In genomic region chr6:112149719-112150263, GRCh38 we compare ENCODE assay signal across 14 cellular contexts.
A peak's percentile ranks its signal among the peaks of the same experiment; 100 is the strongest.
DNase-seq lines count a peak whose midpoint lies in the region; ATAC-seq, FAIRE-seq and TF ChIP-seq lines count a peak whose summit lies in the region.
"Had no signal": no experiment of that assay in that cellular context is flagged by ENCODE, and none has a peak within 500 bp of the region (broad histone marks: within the 10 kb centered on the region; RNA-seq: fewer than 3 reads in every experiment).

No MANE protein-coding gene starts in this region.

- no peak overlapping the region for H2BK120ac ChIP-seq in neuronal stem cell (ENCODE audit: low read depth, low read length)

- FAIRE-seq in urothelium cell line (lab: Jason Lieb, UNC) = no peak

- H3K36me3 ChIP-seq in Peyer's patch (peaks cover 0 to 6% (median 0%) of the 10 kb centered on the region in 3 donors), neuronal stem cell (replicated peaks in 1 of 2; ENCODE audit: control insufficient read depth in 2 of 2, insufficient read depth in 2 of 2, low read length in 2 of 2) (no peaks in the 10 kb centered on the region), endodermal cell (ENCODE audit: control insufficient read depth, insufficient read depth, low read length) (no peaks in the 10 kb centered on the region)
- H3K36me3 ChIP-seq: BLaER1 treated with 17β-estradiol and CSF1 and Interleukin-3, amounts not matched to agents 10 nM and 100 nM had no signal

- no peak overlapping the region for H4K8ac ChIP-seq in neuronal stem cell (ENCODE audit: low read depth, low read length)

- no peak overlapping the region for H3K18ac ChIP-seq in neuronal stem cell (ENCODE audit: low read length)

- no peak for TF ChIP-seq POLR2A in Peyer's patch (IDR thresholded peaks at IDR 0.05)

- H3K27ac Mint-ChIP-seq in endodermal cell = no peak overlapping the region
- H3K27ac Mint-ChIP-seq: H9 had no signal

- no peaks in the 10 kb centered on the region for H3K4me1 ChIP-seq in Peyer's patch
- no peaks in the 10 kb centered on the region for H3K4me1 ChIP-seq in neuronal stem cell (ENCODE audit: control insufficient read depth in 2 of 2, insufficient read depth in 1 of 2, low read depth in 1 of 2, low read length in 2 of 2)
- H3K4me1 ChIP-seq in endodermal cell (ENCODE audit: control insufficient read depth, insufficient read depth, low read length) = no peaks in the 10 kb centered on the region

- peak overlapping the region; percentile 28 for H2AFZ ChIP-seq in neuronal stem cell (ENCODE audit: low read length)

- H3K14ac ChIP-seq in neuronal stem cell (ENCODE audit: low read length) = no peak overlapping the region

- H2BK5ac ChIP-seq in neuronal stem cell (ENCODE audit: low read length) = no peak overlapping the region

- no peaks in the 10 kb centered on the region for H3K27me3 ChIP-seq in Peyer's patch
- no peaks in the 10 kb centered on the region for H3K27me3 ChIP-seq in neuronal stem cell (ENCODE audit: control insufficient read depth in 3 of 3, insufficient read depth in 3 of 3, low read depth in 1 of 3, low read length in 3 of 3)
- no peaks in the 10 kb centered on the region for H3K27me3 ChIP-seq in endodermal cell (ENCODE audit: control insufficient read depth, insufficient read depth, low read length, poor library complexity, severe bottlenecking)
- H3K27me3 ChIP-seq: BLaER1 treated with 17β-estradiol and CSF1 and Interleukin-3, amounts not matched to agents 10 nM and 100 nM had no signal

- H3K23ac ChIP-seq in neuronal stem cell (ENCODE audit: low read depth, low read length, poor library complexity) = no peak overlapping the region

- H3K4me3 Mint-ChIP-seq in endodermal cell = no peak overlapping the region
- H3K4me3 Mint-ChIP-seq: H9 had no signal

- H3K4me2 ChIP-seq in neuronal stem cell (ENCODE audit: insufficient read depth, low read length, poor library complexity, severe bottlenecking) = no peak overlapping the region

- ATAC-seq in GM18870 (IDR thresholded peaks at IDR 0.05; ENCODE audit: unreplicated experiment) = no peak
- no peak for ATAC-seq in HG03378 (IDR thresholded peaks at IDR 0.05; ENCODE audit: unreplicated experiment)
- ATAC-seq: activated CD4-positive, CD25-positive, alpha-beta regulatory T cell treated with anti-CD3 and anti-CD28 coated beads, Interleukin-2, amount 50 U/mL, for 24 hours had no signal

- H3K79me1 ChIP-seq in neuronal stem cell (ENCODE audit: low read depth, low read length) = no peaks in the 10 kb centered on the region

- no peaks in the 10 kb centered on the region for H3K9me3 Mint-ChIP-seq in endodermal cell
- H3K9me3 Mint-ChIP-seq: H9 had no signal

- H2BK12ac ChIP-seq in neuronal stem cell (ENCODE audit: low read length) = no peak overlapping the region

- no peak overlapping the region for H2BK15ac ChIP-seq in neuronal stem cell (ENCODE audit: low read length)

- H4K91ac ChIP-seq in neuronal stem cell (ENCODE audit: low read depth, low read length, poor library complexity) = no peak overlapping the region

- no peak overlapping the region for H2AK5ac ChIP-seq in neuronal stem cell (ENCODE audit: low read depth, low read length)

- no peaks in the 10 kb centered on the region for H3K4me1 Mint-ChIP-seq in endodermal cell
- H3K4me1 Mint-ChIP-seq: H9 had no signal

- no peak overlapping the region for H3K4ac ChIP-seq in neuronal stem cell (ENCODE audit: low read length)

- no peak overlapping the region for H3K4me3 ChIP-seq in Peyer's patch
- H3K4me3 ChIP-seq in fibroblast of villous mesenchyme (ENCODE audit: low read depth, low read length) = no peak overlapping the region
- no peak overlapping the region for H3K4me3 ChIP-seq in neuronal stem cell (ENCODE audit: low read length in 2 of 2)
- no peak overlapping the region for H3K4me3 ChIP-seq in endodermal cell (ENCODE audit: low read length)
- H3K4me3 ChIP-seq: BLaER1 treated with 17β-estradiol and CSF1 and Interleukin-3, amounts not matched to agents 10 nM and 100 nM; coronary artery had no signal

- H3K27ac ChIP-seq in Peyer's patch (peak overlapping the region in 3 of 4 donors; percentile 29 to 58 (median 58)), neuronal stem cell (replicated peaks; ENCODE audit: low read length) (no peak overlapping the region), endodermal cell (ENCODE audit: low read depth, low read length) (no peak overlapping the region)

- no peaks in the 10 kb centered on the region for H3K9me3 ChIP-seq in Peyer's patch
- no peaks in the 10 kb centered on the region for H3K9me3 ChIP-seq in neuronal stem cell (replicated peaks in 1 of 2; ENCODE audit: control insufficient read depth in 2 of 2, insufficient read depth in 1 of 2, low read depth in 1 of 2, low read length in 2 of 2)
- H3K9me3 ChIP-seq in endodermal cell (ENCODE audit: control insufficient read depth, low read length) = no peaks in the 10 kb centered on the region
- H3K9me3 ChIP-seq: BLaER1 treated with 17β-estradiol and CSF1 and Interleukin-3, amounts not matched to agents 10 nM and 100 nM had no signal

- TF ChIP-seq CTCF in Peyer's patch (IDR thresholded peaks at IDR 0.05) = no peak
- TF ChIP-seq CTCF in fibroblast of villous mesenchyme (IDR thresholded peaks at IDR 0.05; ENCODE audit: insufficient read depth, low read depth, low read length) = no peak
- TF ChIP-seq CTCF in endodermal cell (conservative IDR thresholded peaks at IDR 0.05) = no peak

- H3K9ac ChIP-seq in neuronal stem cell (ENCODE audit: low read depth, low read length, poor library complexity) (no peak overlapping the region), endodermal cell (ENCODE audit: extremely low read depth, low read length, poor library complexity, severe bottlenecking) (no peak overlapping the region)
- H3K9ac ChIP-seq: BLaER1 treated with 17β-estradiol and CSF1 and Interleukin-3, amounts not matched to agents 10 nM and 100 nM had no signal

- DNase-seq in AG20443 (ENCODE audit: low spot score) (peak; percentile 44), Peyer's patch (no peak), fibroblast of villous mesenchyme (ENCODE audit: low read depth) (peak; percentile 88), neuronal stem cell (ENCODE audit: low spot score) (no peak), urothelium cell line (ENCODE audit: low spot score) (no peak), endodermal cell (no peak)
- DNase-seq: activated effector memory CD4-positive, alpha-beta T cell treated with Interleukin-2 at 50 U/mL for 16 hours; H9; stimulated activated naive CD4-positive, alpha-beta T cell had no signal

- WGBS in neuronal stem cell (ENCODE audit: extremely low coverage in 2 of 2, insufficient read length in 2 of 2, insufficient replicate concordance in 1 of 2), 2 donors = no CpG with 5 or more reads among the region's 4 CpGs
- WGBS in endodermal cell (ENCODE audit: insufficient coverage in 1 of 2, insufficient read length in 1 of 2), 2 experiments = 88 to 97% methylated on average over 3 to 4 of the region's 4 CpGs

- H3K36me3 Mint-ChIP-seq in endodermal cell (ENCODE audit: low read depth) = no peaks in the 10 kb centered on the region

- no peaks in the 10 kb centered on the region for H3K27me3 Mint-ChIP-seq in endodermal cell (ENCODE audit: insufficient read depth)

Comparison
In these comparisons a context has a peak if more than half of its experiments do, and no peak if none do; other contexts are left out.
1. DNase-seq: peak in AG20443 (single experiment) and fibroblast of villous mesenchyme (single experiment); none in Peyer's patch (0 of 3), neuronal stem cell (single experiment), urothelium cell line (single experiment) and endodermal cell (single experiment).
2. H3K27ac ChIP-seq: peak in Peyer's patch (3 of 4); none in neuronal stem cell (single experiment) and endodermal cell (single experiment).